5 cellular contexts compared by ENCODE assay signal in the genomic region with DNA sequence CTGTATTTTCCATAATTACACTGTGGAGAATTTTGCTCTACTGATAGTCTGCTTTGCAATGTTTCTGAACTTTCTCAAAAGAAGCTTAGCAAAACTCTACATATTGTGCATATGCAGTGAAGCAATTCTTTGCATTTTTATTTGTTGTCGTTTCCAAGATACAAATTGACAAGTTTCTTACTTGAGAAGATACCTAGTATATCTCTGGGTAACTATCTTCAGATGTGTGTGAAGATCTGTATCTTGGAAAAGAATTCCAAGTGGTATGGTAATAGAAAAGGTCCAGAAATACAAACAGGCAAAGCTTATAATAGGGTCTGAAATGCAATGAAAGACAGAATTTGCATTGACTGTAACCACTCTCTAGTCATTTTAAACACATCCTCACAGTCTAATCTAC.
"Had no signal": no experiment of that assay in that cellular context is flagged by ENCODE, and none has a peak within 500 bp of the region (broad histone marks: within the 10 kb centered on the region; RNA-seq: fewer than 3 reads in every experiment).

No MANE protein-coding gene starts in this region.

- H3K4me2 ChIP-seq: GM23338 had no signal

- H3K4me3 Mint-ChIP-seq: GM23338, H9 had no signal

- ATAC-seq: GM23338 had no signal

- H3K9me3 Mint-ChIP-seq: GM23338, H9 had no signal

- DNase-seq: H9, HCEC 1CT, IMR-90, KBM-7 had no signal

- H3K4me1 Mint-ChIP-seq: H9 had no signal

- H3K4me3 ChIP-seq: GM23338 had no signal
